26 cellular contexts compared by ENCODE assay signal in genomic region chr3:55283441-55283925, GRCh38.
"Had no signal": no experiment of that assay in that cellular context is flagged by ENCODE, and none has a peak within 500 bp of the region (broad histone marks: within the 10 kb centered on the region; RNA-seq: fewer than 3 reads in every experiment).

No MANE protein-coding gene starts in this region.

- H3K27me3 Mint-ChIP-seq: activated naive CD8-positive, alpha-beta T cell; effector memory CD8-positive, alpha-beta T cell; naive thymus-derived CD4-positive, alpha-beta T cell; stimulated activated naive CD8-positive, alpha-beta T cell treated with anti-CD3 and anti-CD28 coated beads, Interleukin-15, amount 100 ng/mL, for 72 hours; T-helper 17 cell had no signal

- H3K27ac Mint-ChIP-seq: activated naive CD8-positive, alpha-beta T cell; activated T-helper 2 cell treated with anti-CD3 and anti-CD28 coated beads, Interferon-gamma antibody, Interleukin-2, Interleukin-4, amounts not matched to agents 10 μg/mL and 5 μg/mL and 100 μg/mL, durations not matched to agents 14 hours and 24 hours and 36 hours; effector memory CD8-positive, alpha-beta T cell; naive thymus-derived CD4-positive, alpha-beta T cell; progenitor cell of endocrine pancreas; stimulated activated naive CD8-positive, alpha-beta T cell treated with anti-CD3 and anti-CD28 coated beads, Interleukin-15, amount 100 ng/mL, for 72 hours; T-helper 17 cell had no signal

- H3K4me1 Mint-ChIP-seq: naive thymus-derived CD4-positive, alpha-beta T cell; stimulated activated naive CD8-positive, alpha-beta T cell treated with anti-CD3 and anti-CD28 coated beads, Interleukin-15, amount 100 ng/mL, for 72 hours; T-helper 17 cell had no signal

- H3K4me1 ChIP-seq: adrenal gland, ascending aorta, colonic mucosa, heart left ventricle, lower lobe of right lung, spleen, tibial artery had no signal

- H3K27ac ChIP-seq: adrenal gland, ascending aorta, colonic mucosa, dorsolateral prefrontal cortex, heart left ventricle, lower lobe of right lung, spleen, tibial artery had no signal

- FAIRE-seq: urothelium cell line had no signal

- DNase-seq: activated CD4-positive, alpha-beta T cell treated with anti-CD3 and anti-CD28 coated beads for 4 hours; activated CD4-positive, alpha-beta T cell treated with anti-CD3 and anti-CD28 coated beads, Interleukin-2, amount 50 U/mL, for 48 hours; activated CD4-positive, CD25-positive, alpha-beta regulatory T cell; activated CD8-positive, alpha-beta memory T cell treated with anti-CD3 and anti-CD28 coated beads, Interleukin-2, amount 50 U/mL, for 48 hours; activated naive CD4-positive, alpha-beta T cell; activated T-cell treated with anti-CD3 and anti-CD28 coated beads, Interleukin-2, amount 50 U/mL, for 4 hours; adrenal gland; colonic mucosa; dorsolateral prefrontal cortex; effector memory CD8-positive, alpha-beta T cell; heart left ventricle; lower lobe of right lung; naive thymus-derived CD4-positive, alpha-beta T cell; retina; spleen; stimulated activated CD4-positive, alpha-beta T cell treated with anti-CD3 and anti-CD28 coated beads, Interleukin-4, amount 100 ng/mL, for 24 hours; stimulated activated naive CD8-positive, alpha-beta T cell treated with anti-CD3 and anti-CD28 coated beads, Interleukin-15, amount 100 ng/mL, for 72 hours; T-helper 17 cell; tibial artery had no signal

- H3K36me3 Mint-ChIP-seq: activated naive CD8-positive, alpha-beta T cell; naive thymus-derived CD4-positive, alpha-beta T cell had no signal

- H3K9me3 Mint-ChIP-seq: activated T-cell treated with anti-CD3 and anti-CD28 coated beads, Interleukin-2, amount 50 U/mL, for 4 hours; activated T-helper 2 cell treated with anti-CD3 and anti-CD28 coated beads, Interferon-gamma antibody, Interleukin-2, Interleukin-4, amounts not matched to agents 10 μg/mL and 5 μg/mL and 100 μg/mL, durations not matched to agents 14 hours and 24 hours and 36 hours had no signal

- H3K4me3 ChIP-seq: adrenal gland, ascending aorta, colonic mucosa, dorsolateral prefrontal cortex, heart left ventricle, lower lobe of right lung, spleen, tibial artery had no signal

- H3K27me3 ChIP-seq: adrenal gland, ascending aorta, colonic mucosa, dorsolateral prefrontal cortex, heart left ventricle, spleen, tibial artery had no signal

- H3K36me3 ChIP-seq: adrenal gland, ascending aorta, colonic mucosa, heart left ventricle, lower lobe of right lung, spleen, tibial artery had no signal

- H3K9me3 ChIP-seq: adrenal gland, ascending aorta, colonic mucosa, heart left ventricle, lower lobe of right lung, tibial artery had no signal

- H3K4me3 Mint-ChIP-seq: activated naive CD8-positive, alpha-beta T cell; activated T-cell treated with anti-CD3 and anti-CD28 coated beads, Interleukin-2, amount 50 U/mL, for 4 hours; effector memory CD8-positive, alpha-beta T cell; naive thymus-derived CD4-positive, alpha-beta T cell; neural crest cell; stimulated activated naive CD8-positive, alpha-beta T cell treated with anti-CD3 and anti-CD28 coated beads, Interleukin-15, amount 100 ng/mL, for 72 hours; T-helper 17 cell had no signal

- ATAC-seq: activated T-cell treated with anti-CD3 and anti-CD28 coated beads, Interleukin-2, amount 50 U/mL, for 4 hours; effector memory CD8-positive, alpha-beta T cell; heart left ventricle; left lobe of liver; lower lobe of right lung; naive thymus-derived CD4-positive, alpha-beta T cell; stimulated activated naive CD8-positive, alpha-beta T cell treated with anti-CD3 and anti-CD28 coated beads, Interleukin-15, amount 100 ng/mL, for 72 hours; T-helper 17 cell had no signal
